8 cellular contexts compared by ENCODE assay signal in the genomic region with DNA sequence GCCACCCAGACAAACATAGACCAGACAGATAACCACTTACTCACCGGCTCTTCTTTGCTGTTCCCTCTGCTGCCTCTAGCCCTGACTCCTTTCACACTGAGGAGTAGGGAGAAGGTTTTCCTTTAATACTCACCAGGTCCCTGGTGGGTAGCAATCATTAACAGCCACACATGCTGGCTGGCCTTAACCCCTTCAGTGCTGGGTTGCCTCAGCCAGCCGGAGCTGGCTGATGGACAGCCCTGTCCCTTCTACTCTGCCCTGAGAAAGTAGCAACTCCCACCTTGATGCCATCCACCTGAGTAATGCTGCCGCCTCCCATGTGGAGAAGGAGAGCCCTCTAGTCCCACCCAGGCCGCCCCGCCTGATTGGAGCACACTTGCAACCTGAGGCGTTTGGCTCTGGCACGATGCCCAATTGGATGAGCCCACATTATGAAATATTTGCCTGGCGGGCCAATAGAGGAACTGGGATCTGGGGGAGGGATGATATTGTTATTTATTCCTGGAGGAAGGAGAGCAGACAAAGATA.
DNase-seq lines count a peak whose midpoint lies in the region; ATAC-seq and TF ChIP-seq lines count a peak whose summit lies in the region.

No MANE protein-coding gene starts in this region.

- no peak overlapping the region for H3K27ac Mint-ChIP-seq in activated CD8-positive, alpha-beta T cell treated with anti-CD3 and anti-CD28 coated beads, Interleukin-2, amount 10 ng/mL, durations not matched to agents 7 days and 5 days

- no peaks in the 10 kb centered on the region for H3K9me3 Mint-ChIP-seq in activated CD8-positive, alpha-beta T cell treated with anti-CD3 and anti-CD28 coated beads, Interleukin-2, amount 10 ng/mL, durations not matched to agents 7 days and 5 days (ENCODE audit: insufficient read depth)

- DNase-seq in ACHN: peak; percentile 95
- DNase-seq in LHCN-M2 (ENCODE audit: low read depth): peak; percentile 79
- DNase-seq in amniotic epithelial cell (ENCODE audit: low read depth): peak; percentile 70
- peak; percentile 57 to 68 for DNase-seq in left colon
- DNase-seq in uterus: peak; percentile 79 to 80
- DNase-seq in activated CD8-positive, alpha-beta T cell treated with anti-CD3 and anti-CD28 coated beads, Interleukin-2, amount 10 ng/mL, durations not matched to agents 7 days and 5 days: no peak
- no peak for DNase-seq in NCI-H128 (lab: John Stamatoyannopoulos, UW; ENCODE audit: unreplicated experiment)

- no peak for TF ChIP-seq CTCF in uterus (IDR thresholded peaks at IDR 0.05)

- H3K4me3 ChIP-seq in uterus: no peak overlapping the region

- H3K4me3 Mint-ChIP-seq in activated CD8-positive, alpha-beta T cell treated with anti-CD3 and anti-CD28 coated beads, Interleukin-2, amount 10 ng/mL, durations not matched to agents 7 days and 5 days: no peak overlapping the region

- ATAC-seq in left colon: peak; percentile 57
- no peak for ATAC-seq in activated CD8-positive, alpha-beta T cell treated with anti-CD3 and anti-CD28 coated beads, Interleukin-2, amount 10 ng/mL, durations not matched to agents 7 days and 5 days
- no peak for ATAC-seq in GM21515 (IDR thresholded peaks at IDR 0.05; ENCODE audit: unreplicated experiment)

- no peaks in the 10 kb centered on the region for H3K36me3 ChIP-seq in uterus

- H3K27ac ChIP-seq in uterus: peak overlapping the region; percentile 63 to 68

- intact Hi-C loops in left colon (cut with DNase I, micrococcal nuclease) (no loop called here), uterus (cut with DNase I; ENCODE audit: low total_unique reads) (no loop called here)

- peaks cover 20% of the 10 kb centered on the region for H3K4me1 Mint-ChIP-seq in activated CD8-positive, alpha-beta T cell treated with anti-CD3 and anti-CD28 coated beads, Interleukin-2, amount 10 ng/mL, durations not matched to agents 7 days and 5 days (ENCODE audit: low read depth)

- H3K36me3 Mint-ChIP-seq in activated CD8-positive, alpha-beta T cell treated with anti-CD3 and anti-CD28 coated beads, Interleukin-2, amount 10 ng/mL, durations not matched to agents 7 days and 5 days (ENCODE audit: low read depth): no peaks in the 10 kb centered on the region

- H3K27me3 Mint-ChIP-seq in activated CD8-positive, alpha-beta T cell treated with anti-CD3 and anti-CD28 coated beads, Interleukin-2, amount 10 ng/mL, durations not matched to agents 7 days and 5 days (ENCODE audit: low read depth): peaks cover 32% of the 10 kb centered on the region

- in situ Hi-C loops in ACHN (cut with HindIII; ENCODE audit: low pct_ligation_motif_present, low pct_unique_long_range_greater_than_20kb, low sequenced_read_pairs): no loop called here

- no peaks in the 10 kb centered on the region for H3K9me3 ChIP-seq in uterus

- CTCF ChIA-PET in activated CD8-positive, alpha-beta T cell treated with anti-CD3 and anti-CD28 coated beads, Interleukin-2, amount 10 ng/mL, durations not matched to agents 7 days and 5 days (lab: Charles Lee): no interaction called here

- no peaks in the 10 kb centered on the region for H3K27me3 ChIP-seq in uterus

- no peak for TF ChIP-seq POLR2A in uterus (IDR thresholded peaks at IDR 0.05)

- peaks cover 4 to 6% of the 10 kb centered on the region in 2 donors for H3K4me1 ChIP-seq in uterus

- POLR2A ChIA-PET in activated CD8-positive, alpha-beta T cell treated with anti-CD3 and anti-CD28 coated beads, Interleukin-2, amount 10 ng/mL, durations not matched to agents 7 days and 5 days (lab: Charles Lee): no interaction called here

Comparison
In these comparisons a context has a peak if more than half of its experiments do, and no peak if none do; other contexts are left out.
1. DNase-seq: peak in ACHN (single experiment), LHCN-M2 (single experiment), amniotic epithelial cell (single experiment), left colon (2 of 2) and uterus (2 of 2); none in activated CD8-positive, alpha-beta T cell treated with anti-CD3 and anti-CD28 coated beads, Interleukin-2, amount 10 ng/mL, durations not matched to agents 7 days and 5 days (single experiment) and NCI-H128 (single experiment).